ENCODE assay signal across 19 cellular contexts in genomic region chr2:239027431-239028252, GRCh38.
DNase-seq lines count a peak whose midpoint lies in the region; ATAC-seq and TF ChIP-seq lines count a peak whose summit lies in the region.
"Had no signal": no experiment of that assay in that cellular context is flagged by ENCODE, and none has a peak within 500 bp of the region (broad histone marks: within the 10 kb centered on the region; RNA-seq: fewer than 3 reads in every experiment).

No MANE protein-coding gene starts in this region.

- no peak for TF ChIP-seq CTCF in chondrocyte (IDR thresholded peaks at IDR 0.05)
- TF ChIP-seq CTCF in nephron (IDR thresholded peaks at IDR 0.05; ENCODE audit: unreplicated experiment in 3 of 3), result no peak
- no peak for TF ChIP-seq CTCF in upper lobe of right lung (IDR thresholded peaks at IDR 0.05)

- no peaks in the 10 kb centered on the region for H3K36me3 ChIP-seq in upper lobe of right lung
- H3K36me3 ChIP-seq: BLaER1 treated with 17β-estradiol and CSF1 and Interleukin-3, amounts not matched to agents 10 nM and 100 nM had no signal

- H3K4me3 Mint-ChIP-seq in chondrocyte (ENCODE audit: unreplicated experiment) (no peak overlapping the region), nephron (no peak overlapping the region)
- no peak overlapping the region for H3K4me3 Mint-ChIP-seq in T-helper 2 cell treated with Interferon-gamma antibody and Interleukin-4, amounts not matched to agents 5 μg/mL and 100 μg/mL, for 36 hours
- H3K4me3 Mint-ChIP-seq: CD8-positive, alpha-beta memory T cell had no signal

- intact Hi-C loops in left ventricle myocardium superior (cut with micrococcal nuclease), result no loop called here
- intact Hi-C loops in Right ventricle myocardium superior (cut with DNase I), result no loop called here
- intact Hi-C loops in upper lobe of right lung (cut with DNase I), result no loop called here

- DNase-seq in left ventricle myocardium superior (peak; percentile 24), Right ventricle myocardium superior (no peak), chondrocyte (ENCODE audit: low spot score) (peak; percentile 89), upper lobe of right lung (peak; percentile 57), CD1c-positive myeloid dendritic cell (ENCODE audit: extremely low spot score) (no peak), AML-193 (lab: John Stamatoyannopoulos, UW) (no peak)
- no peak for DNase-seq in T-helper 2 cell treated with Interferon-gamma antibody and Interleukin-4, amounts not matched to agents 5 μg/mL and 100 μg/mL, for 36 hours (ENCODE audit: low spot score)
- DNase-seq: CD8-positive, alpha-beta memory T cell; NCI-H1105 treated with DMSO at 0.1 percent for 48 hours; NCI-H187 treated with DMSO at 0.1 percent for 48 hours; NCI-H2227 treated with DMSO at 0.1 percent for 48 hours; NCI-H510A treated with DMSO at 0.1 percent for 48 hours; NCI-H774; OCI-M1; SIG-M5 had no signal

- H3K36me3 Mint-ChIP-seq in chondrocyte (ENCODE audit: low read depth), result no peaks in the 10 kb centered on the region
- H3K36me3 Mint-ChIP-seq in nephron (ENCODE audit: low read depth), result no peaks in the 10 kb centered on the region
- H3K36me3 Mint-ChIP-seq in T-helper 2 cell treated with Interferon-gamma antibody and Interleukin-4, amounts not matched to agents 5 μg/mL and 100 μg/mL, for 36 hours (ENCODE audit: low read depth), result no peaks in the 10 kb centered on the region
- H3K36me3 Mint-ChIP-seq: CD8-positive, alpha-beta memory T cell had no signal

- no peaks in the 10 kb centered on the region for H3K9me3 ChIP-seq in upper lobe of right lung
- H3K9me3 ChIP-seq: A549; BLaER1 treated with 17β-estradiol and CSF1 and Interleukin-3, amounts not matched to agents 10 nM and 100 nM had no signal

- H3K4me3 ChIP-seq in upper lobe of right lung, result no peak overlapping the region
- H3K4me3 ChIP-seq: A549; BLaER1 treated with 17β-estradiol and CSF1 and Interleukin-3, amounts not matched to agents 10 nM and 100 nM; K562 had no signal

- H3K27ac Mint-ChIP-seq in chondrocyte (ENCODE audit: unreplicated experiment), result no peak overlapping the region
- H3K27ac Mint-ChIP-seq in nephron, result peak overlapping the region in 2 of 3 experiments; percentile 77 to 93
- H3K27ac Mint-ChIP-seq in T-helper 2 cell treated with Interferon-gamma antibody and Interleukin-4, amounts not matched to agents 5 μg/mL and 100 μg/mL, for 36 hours, result no peak overlapping the region
- H3K27ac Mint-ChIP-seq: CD8-positive, alpha-beta memory T cell had no signal

- no peak overlapping the region for H3K27ac ChIP-seq in upper lobe of right lung
- H3K27ac ChIP-seq: A549; BLaER1 treated with 17β-estradiol and CSF1 and Interleukin-3, amounts not matched to agents 10 nM and 100 nM had no signal

- ATAC-seq in left ventricle myocardium superior, result no peak
- no peak for ATAC-seq in Right ventricle myocardium superior (ENCODE audit: poor library complexity)
- ATAC-seq in upper lobe of right lung, result no peak

- H3K27me3 Mint-ChIP-seq in chondrocyte (ENCODE audit: low read depth), result peaks cover 8% of the 10 kb centered on the region
- peaks cover 13% of the 10 kb centered on the region for H3K27me3 Mint-ChIP-seq in nephron (ENCODE audit: low read depth)
- peaks cover 15% of the 10 kb centered on the region for H3K27me3 Mint-ChIP-seq in T-helper 2 cell treated with Interferon-gamma antibody and Interleukin-4, amounts not matched to agents 5 μg/mL and 100 μg/mL, for 36 hours (ENCODE audit: low read depth)

- H3K9me3 Mint-ChIP-seq in chondrocyte (ENCODE audit: low read depth), result no peaks in the 10 kb centered on the region
- H3K9me3 Mint-ChIP-seq in nephron, result no peaks in the 10 kb centered on the region
- H3K9me3 Mint-ChIP-seq in T-helper 2 cell treated with Interferon-gamma antibody and Interleukin-4, amounts not matched to agents 5 μg/mL and 100 μg/mL, for 36 hours, result no peaks in the 10 kb centered on the region
- H3K9me3 Mint-ChIP-seq: CD8-positive, alpha-beta memory T cell had no signal

- H3K4me1 ChIP-seq in upper lobe of right lung, result no peaks in the 10 kb centered on the region

- no peaks in the 10 kb centered on the region for H3K27me3 ChIP-seq in upper lobe of right lung
- H3K27me3 ChIP-seq: BLaER1 treated with 17β-estradiol and CSF1 and Interleukin-3, amounts not matched to agents 10 nM and 100 nM had no signal

- H3K4me1 Mint-ChIP-seq in chondrocyte (ENCODE audit: low read depth) (peaks cover 47% of the 10 kb centered on the region), nephron (peaks cover 37% of the 10 kb centered on the region)
- H3K4me1 Mint-ChIP-seq in T-helper 2 cell treated with Interferon-gamma antibody and Interleukin-4, amounts not matched to agents 5 μg/mL and 100 μg/mL, for 36 hours (ENCODE audit: low read depth), result no peaks in the 10 kb centered on the region
- H3K4me1 Mint-ChIP-seq: CD8-positive, alpha-beta memory T cell had no signal

Comparison
In these comparisons a context has a peak if more than half of its experiments do, and no peak if none do; other contexts are left out.
1. DNase-seq: peak in left ventricle myocardium superior (single experiment), chondrocyte (single experiment) and upper lobe of right lung (single experiment); none in Right ventricle myocardium superior (single experiment), T-helper 2 cell treated with Interferon-gamma antibody and Interleukin-4, amounts not matched to agents 5 μg/mL and 100 μg/mL, for 36 hours (single experiment), CD1c-positive myeloid dendritic cell (single experiment) and AML-193 (0 of 2).
2. H3K27ac Mint-ChIP-seq: peak in nephron (2 of 3); none in chondrocyte (single experiment) and T-helper 2 cell treated with Interferon-gamma antibody and Interleukin-4, amounts not matched to agents 5 μg/mL and 100 μg/mL, for 36 hours (single experiment).